In the genomic region with DNA sequence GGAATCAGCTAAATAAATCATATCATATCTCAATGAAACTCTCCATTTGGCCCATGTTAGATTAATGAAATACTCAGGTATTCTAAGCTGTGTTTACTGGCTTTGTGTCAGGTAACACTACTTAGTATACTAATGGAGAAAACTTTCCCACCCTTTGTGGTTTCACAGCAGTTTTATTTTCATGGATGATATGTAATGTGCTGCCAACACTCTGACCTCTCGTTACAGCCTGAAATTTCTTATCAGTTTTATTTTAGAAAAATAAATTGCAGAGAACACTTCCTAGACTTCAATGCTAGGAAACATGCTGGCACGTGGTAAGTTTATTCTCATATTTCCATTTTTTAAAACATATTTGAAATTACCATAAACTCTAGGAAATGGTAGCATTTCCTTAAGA, we compare ENCODE assay signal across 29 cellular contexts.
"Had no signal": no experiment of that assay in that cellular context is flagged by ENCODE, and none has a peak within 500 bp of the region (broad histone marks: within the 10 kb centered on the region; RNA-seq: fewer than 3 reads in every experiment).

No MANE protein-coding gene starts in this region.

- H3K27ac Mint-ChIP-seq: stimulated activated effector memory CD8-positive, alpha-beta T cell treated with anti-CD3 and anti-CD28 coated beads, Interleukin-12 subunit alpha, Interleukin-12 subunit beta, amount 100 ng/mL, for 72 hours; stimulated activated memory B cell treated with anti-CD40 and anti-IgM and Interleukin-4, amounts not matched to agents 10 μg/mL and 1 μg/mL and 100 μg/mL, for 72 hours; stimulated activated naive B cell treated with anti-CD40 and anti-IgM and Interleukin-4, amounts not matched to agents 10 μg/mL and 1 μg/mL and 100 μg/mL, for 72 hours; stimulated activated naive CD8-positive, alpha-beta T cell treated with anti-CD3 and anti-CD28 coated beads, Interleukin-15, amount 100 ng/mL, for 72 hours; stimulated activated naive CD8-positive, alpha-beta T cell treated with anti-CD3 and anti-CD28 coated beads, Interleukin-15, Interleukin-2, amounts not matched to agents 100 ng/mL and 50 ng/mL, for 24 hours; type B pancreatic cell had no signal

- H3K4me1 ChIP-seq: suprapubic skin, testis, thyroid gland, transverse colon, uterus, vagina had no signal

- H3K9me3 ChIP-seq: suprapubic skin, testis, thoracic aorta, thyroid gland, tibial artery, transverse colon, upper lobe of right lung, uterus, vagina had no signal

- H3K4me1 Mint-ChIP-seq: stimulated activated effector memory CD8-positive, alpha-beta T cell treated with anti-CD3 and anti-CD28 coated beads, Interleukin-12 subunit alpha, Interleukin-12 subunit beta, amount 100 ng/mL, for 72 hours; stimulated activated memory B cell treated with anti-CD40 and anti-IgM and Interleukin-4, amounts not matched to agents 10 μg/mL and 1 μg/mL and 100 μg/mL, for 72 hours; stimulated activated naive B cell treated with anti-CD40 and anti-IgM and Interleukin-4, amounts not matched to agents 10 μg/mL and 1 μg/mL and 100 μg/mL, for 72 hours; stimulated activated naive CD8-positive, alpha-beta T cell treated with anti-CD3 and anti-CD28 coated beads, Interleukin-15, amount 100 ng/mL, for 72 hours had no signal

- H3K36me3 Mint-ChIP-seq: stimulated activated effector memory CD8-positive, alpha-beta T cell treated with anti-CD3 and anti-CD28 coated beads, Interleukin-12 subunit alpha, Interleukin-12 subunit beta, amount 100 ng/mL, for 72 hours; stimulated activated memory B cell treated with anti-CD40 and anti-IgM and Interleukin-4, amounts not matched to agents 10 μg/mL and 1 μg/mL and 100 μg/mL, for 72 hours; stimulated activated naive B cell treated with anti-CD40 and anti-IgM and Interleukin-4, amounts not matched to agents 10 μg/mL and 1 μg/mL and 100 μg/mL, for 72 hours; type B pancreatic cell had no signal

- H3K4me3 Mint-ChIP-seq: stimulated activated effector memory CD8-positive, alpha-beta T cell treated with anti-CD3 and anti-CD28 coated beads, Interleukin-12 subunit alpha, Interleukin-12 subunit beta, amount 100 ng/mL, for 72 hours; stimulated activated memory B cell treated with anti-CD40 and anti-IgM and Interleukin-4, amounts not matched to agents 10 μg/mL and 1 μg/mL and 100 μg/mL, for 72 hours; stimulated activated naive B cell treated with anti-CD40 and anti-IgM and Interleukin-4, amounts not matched to agents 10 μg/mL and 1 μg/mL and 100 μg/mL, for 72 hours; stimulated activated naive CD8-positive, alpha-beta T cell treated with anti-CD3 and anti-CD28 coated beads, Interleukin-15, amount 100 ng/mL, for 72 hours; stimulated activated naive CD8-positive, alpha-beta T cell treated with anti-CD3 and anti-CD28 coated beads, Interleukin-15, Interleukin-2, amounts not matched to agents 100 ng/mL and 50 ng/mL, for 24 hours; type B pancreatic cell had no signal

- H3K27ac ChIP-seq: stomach, suprapubic skin, testis, thoracic aorta, thyroid gland, tibial artery, tibial nerve, transverse colon, upper lobe of left lung, upper lobe of right lung, uterus, vagina had no signal

- DNase-seq: stimulated activated CD4-positive, alpha-beta T cell treated with anti-CD3 and anti-CD28 coated beads, Interleukin-2, amount 100 ng/mL, for 48 hours; stimulated activated CD4-positive, alpha-beta T cell treated with anti-CD3 and anti-CD28 coated beads, Interleukin-4, amount 100 ng/mL, for 1 hour; stimulated activated CD4-positive, alpha-beta T cell treated with anti-CD3 and anti-CD28 coated beads, Interleukin-4, amount 100 ng/mL, for 24 hours; stimulated activated CD4-positive, alpha-beta T cell treated with anti-CD3 and anti-CD28 coated beads, Interleukin-4, amount 100 ng/mL, for 4 hours; stimulated activated CD8-positive, alpha-beta memory T cell treated with anti-CD3 and anti-CD28 coated beads, Interleukin-4, amount 100 ng/mL, for 48 hours; stimulated activated naive B cell treated with anti-CD40 and anti-IgM and Interleukin-4, amounts not matched to agents 10 μg/mL and 1 μg/mL and 100 μg/mL, for 72 hours; stimulated activated naive CD4-positive, alpha-beta T cell; stimulated activated naive CD4-positive, alpha-beta T cell treated with Interleukin-2 at 50 U/mL for 16 hours; stimulated activated naive CD8-positive, alpha-beta T cell treated with anti-CD3 and anti-CD28 coated beads, Interleukin-15, amount 100 ng/mL, for 72 hours; stimulated activated naive CD8-positive, alpha-beta T cell treated with anti-CD3 and anti-CD28 coated beads, Interleukin-15, Interleukin-2, amounts not matched to agents 100 U/mL and 50 U/mL, for 24 hours; stomach; substantia nigra; testis; thyroid gland; tibial artery; transverse colon; trophoblast cell; upper lobe of left lung; upper lobe of right lung; uterus had no signal

- H3K27me3 Mint-ChIP-seq: stimulated activated memory B cell treated with anti-CD40 and anti-IgM and Interleukin-4, amounts not matched to agents 10 μg/mL and 1 μg/mL and 100 μg/mL, for 72 hours; stimulated activated naive B cell treated with anti-CD40 and anti-IgM and Interleukin-4, amounts not matched to agents 10 μg/mL and 1 μg/mL and 100 μg/mL, for 72 hours; stimulated activated naive CD8-positive, alpha-beta T cell treated with anti-CD3 and anti-CD28 coated beads, Interleukin-15, amount 100 ng/mL, for 72 hours; stimulated activated naive CD8-positive, alpha-beta T cell treated with anti-CD3 and anti-CD28 coated beads, Interleukin-15, Interleukin-2, amounts not matched to agents 100 ng/mL and 50 ng/mL, for 24 hours; type B pancreatic cell had no signal

- H3K36me3 ChIP-seq: stomach, suprapubic skin, thoracic aorta, thyroid gland, tibial artery, tibial nerve, transverse colon, upper lobe of left lung, upper lobe of right lung, uterus, vagina had no signal

- FAIRE-seq: urothelium cell line had no signal

- H3K4me3 ChIP-seq: stomach, suprapubic skin, testis, thoracic aorta, thyroid gland, tibial artery, tibial nerve, transverse colon, upper lobe of left lung, upper lobe of right lung, uterus, vagina had no signal

- H3K27me3 ChIP-seq: stomach, suprapubic skin, testis, thyroid gland, tibial artery, tibial nerve, transverse colon, upper lobe of left lung, upper lobe of right lung, uterus, vagina had no signal
